12 cellular contexts compared by ENCODE assay signal in the genomic region with DNA sequence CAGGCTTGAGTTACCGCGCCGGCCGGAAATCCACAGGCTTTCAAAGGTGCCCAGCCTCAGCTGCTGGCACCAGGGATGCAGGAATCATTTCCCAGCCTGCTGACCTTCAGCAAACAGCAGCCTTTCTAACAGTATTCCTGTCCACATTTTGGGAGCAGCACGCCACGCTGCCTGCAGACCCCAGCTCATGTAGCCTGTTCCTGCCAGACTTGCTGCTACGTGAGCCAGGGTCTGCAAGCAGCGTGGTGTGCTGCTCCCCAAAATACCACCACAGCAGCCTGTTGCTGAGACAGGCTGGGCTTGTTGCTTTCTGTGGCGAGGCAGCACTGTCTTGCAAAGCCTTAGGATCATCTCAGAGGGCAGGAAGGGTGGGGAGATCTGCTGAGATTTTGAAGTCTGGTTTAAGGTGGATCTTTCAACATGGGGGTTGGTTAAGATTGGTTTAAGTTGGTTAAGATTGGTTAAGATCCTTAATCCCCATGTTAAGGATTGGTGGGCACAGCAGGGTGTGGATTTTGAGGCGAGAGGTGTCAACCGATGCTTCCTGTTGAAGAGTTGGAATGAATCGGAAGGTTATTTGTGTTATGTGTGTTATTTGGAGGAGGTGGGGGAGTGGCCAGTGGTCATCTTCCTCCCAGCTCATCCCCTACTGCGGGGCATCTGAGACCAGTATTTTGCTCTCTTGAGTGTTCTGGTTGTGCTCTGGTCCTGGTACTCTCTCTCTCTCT. TPM values are rescaled to one million over a fixed set of nuclear protein-coding genes. Genes with fewer than 3 reads are reported as not detected.
DNase-seq lines count a peak whose midpoint lies in the region; ATAC-seq and TF ChIP-seq lines count a peak whose summit lies in the region.
"Had no signal": no experiment of that assay in that cellular context is flagged by ENCODE, and none has a peak within 500 bp of the region (broad histone marks: within the 10 kb centered on the region; RNA-seq: fewer than 3 reads in every experiment).

No MANE protein-coding gene starts in this region.

- WGBS in endodermal cell (ENCODE audit: insufficient coverage in 1 of 2, insufficient read length in 1 of 2), 2 experiments, result 51 to 64% methylated on average over 4 to 13 of the region's 13 CpGs
- 40 to 52% (median 41%) methylated on average over 13 of the region's 13 CpGs for WGBS in ovary, 3 donors

- H3K27ac ChIP-seq in AG04450 (ENCODE audit: low read depth, low read length), result no peak overlapping the region
- H3K27ac ChIP-seq in endodermal cell (ENCODE audit: low read depth, low read length), result no peak overlapping the region
- no peak overlapping the region for H3K27ac ChIP-seq in ovary
- H3K27ac ChIP-seq: epithelial cell of prostate, parathyroid adenoma had no signal

- no peaks in the 10 kb centered on the region for H3K9me3 Mint-ChIP-seq in endodermal cell
- H3K9me3 Mint-ChIP-seq: CD4-positive, CD25-positive, alpha-beta regulatory T cell had no signal

- no peak for DNase-seq in AG04450 (ENCODE audit: low read depth, low spot score)
- DNase-seq in NT2/D1 (ENCODE audit: low read depth, low spot score), result peak; percentile 27
- DNase-seq in endodermal cell, result peak; percentile 78
- no peak for DNase-seq in ovary
- no peak for DNase-seq in germinal center (ENCODE audit: low spot score)
- no peak for DNase-seq in T-helper 1 cell
- DNase-seq in stimulated activated CD4-positive, alpha-beta T cell treated with anti-CD3 and anti-CD28 coated beads, Interleukin-4, amount 100 ng/mL, for 24 hours, result no peak
- DNase-seq: NCI-H187 had no signal

- TF ChIP-seq EP300 in ovary (IDR thresholded peaks at IDR 0.05), result no peak

- 0 out of 2 replicates have a peak overlapping the region, but pooled peaks have one; percentile 17 for H3K4me3 ChIP-seq in AG04450 (ENCODE audit: low read depth, low read length)
- H3K4me3 ChIP-seq in NT2/D1 (ENCODE audit: insufficient read length, low read depth), result peak overlapping the region; percentile 8
- no peak overlapping the region for H3K4me3 ChIP-seq in endodermal cell (ENCODE audit: low read length)
- peak overlapping the region; percentile 21 for H3K4me3 ChIP-seq in ovary

- H3K4me3 Mint-ChIP-seq in endodermal cell, result peak overlapping the region; percentile 47
- H3K4me3 Mint-ChIP-seq: CD4-positive, CD25-positive, alpha-beta regulatory T cell had no signal

- H3K27ac Mint-ChIP-seq in endodermal cell, result peak overlapping the region; percentile 66
- H3K27ac Mint-ChIP-seq: CD4-positive, CD25-positive, alpha-beta regulatory T cell had no signal

- CTCF ChIA-PET in AG04450 (lab: Charles Lee), result interaction anchor here (0.6 to 2.4 kb wide), 31 partner anchors 14 to 585 kb away, joined by 3 to 22 read pairs (median 6); a partner anchor contains a TSS

- H3K36me3 ChIP-seq in NT2/D1 (ENCODE audit: insufficient read depth, insufficient read length, low read length) (no peaks in the 10 kb centered on the region), endodermal cell (ENCODE audit: control insufficient read depth, insufficient read depth, low read length) (no peaks in the 10 kb centered on the region), ovary (no peaks in the 10 kb centered on the region)

- H3K9ac ChIP-seq in NT2/D1 (ENCODE audit: insufficient read length, low read depth) (peak overlapping the region; percentile 73), endodermal cell (ENCODE audit: extremely low read depth, low read length, poor library complexity, severe bottlenecking) (no peak overlapping the region)
- H3K9ac ChIP-seq: parathyroid adenoma had no signal

- TF ChIP-seq CTCF in AG04450 (IDR thresholded peaks at IDR 0.05; ENCODE audit: low read depth, low read length) (no peak), endodermal cell (conservative IDR thresholded peaks at IDR 0.05) (no peak), ovary (IDR thresholded peaks at IDR 0.05) (no peak)

- H3K36me3 Mint-ChIP-seq in endodermal cell (ENCODE audit: low read depth), result peaks cover 6% of the 10 kb centered on the region

- peaks cover 8% of the 10 kb centered on the region; the same call in 1 of the 2 replicates for H3K9me3 ChIP-seq in AG04450 (ENCODE audit: control insufficient read depth, insufficient read depth, low read length)
- H3K9me3 ChIP-seq in NT2/D1 (ENCODE audit: insufficient read depth, low read length), result no peaks in the 10 kb centered on the region
- no peaks in the 10 kb centered on the region for H3K9me3 ChIP-seq in endodermal cell (ENCODE audit: control insufficient read depth, low read length)
- no peaks in the 10 kb centered on the region for H3K9me3 ChIP-seq in ovary

- POLR2A ChIA-PET in AG04450 (lab: Yijun Ruan, JAX), result interaction anchor here (0.6 kb wide), 1 partner anchor 122 kb away, joined by 8 read pairs; no protein-coding TSS in a partner anchor

- H3K4me1 ChIP-seq in NT2/D1 (ENCODE audit: insufficient read depth, insufficient read length), result peaks cover 27% of the 10 kb centered on the region
- peaks cover 3% of the 10 kb centered on the region for H3K4me1 ChIP-seq in endodermal cell (ENCODE audit: control insufficient read depth, insufficient read depth, low read length)
- peaks cover under 1% of the 10 kb centered on the region for H3K4me1 ChIP-seq in ovary (ENCODE audit: insufficient read depth)

- H3K27me3 ChIP-seq in AG04450 (ENCODE audit: control insufficient read depth, insufficient read depth, low read length) (peaks cover 16% of the 10 kb centered on the region), NT2/D1 (ENCODE audit: insufficient read depth, insufficient read length) (peaks cover 3% of the 10 kb centered on the region), endodermal cell (ENCODE audit: control insufficient read depth, insufficient read depth, low read length, poor library complexity, severe bottlenecking) (peaks cover 30% of the 10 kb centered on the region), ovary (no peaks in the 10 kb centered on the region)

- H3K27me3 Mint-ChIP-seq in endodermal cell (ENCODE audit: insufficient read depth), result peaks cover 23% of the 10 kb centered on the region
- H3K27me3 Mint-ChIP-seq: CD4-positive, CD25-positive, alpha-beta regulatory T cell had no signal

- intact Hi-C loops in ovary (cut with DNase I), result loop anchor here in 3 of 4 donors (5.0 to 10.0 kb wide), 3 partner anchors 120 to 768 kb away; no protein-coding TSS in a partner anchor

- TF ChIP-seq POLR2A in ovary (IDR thresholded peaks at IDR 0.05), result no peak

- no peak for ATAC-seq in HG02840 (IDR thresholded peaks at IDR 0.05; ENCODE audit: low FRiP score, unreplicated experiment)

- H3K4me1 Mint-ChIP-seq in endodermal cell, result peaks cover 10% of the 10 kb centered on the region

RNA-seq across cellular contexts. Expression of a gene that starts 12.9 kb away (rescaled TPM):
- polyA plus RNA-seq in AG04450 (2011; rRNA removed), result 0.06 and 0.21 TPM in 2 replicates
- polyA minus RNA-seq in AG04450 (2011; rRNA and poly(A)+ RNA removed), result 0.26 TPM in 1 of 2 replicates, not detected in the other
- 10 to 100 TPM; 27.1 to 56.6 TPM for total RNA-seq in endodermal cell
- polyA plus RNA-seq in endodermal cell (2013, experiment 1 of 2), result 4.1 TPM
- polyA plus RNA-seq in endodermal cell (2013, experiment 2 of 2), result 2.5 TPM
- total RNA-seq in ovary, result 10 to 100 TPM in 3 of 7 donors, 1 to 10 TPM in 4; 7.5 to 32.7 (median 9.3) TPM
- 1 to 10 TPM; 1.3 to 6.7 TPM for polyA plus RNA-seq in ovary

Comparison
In these comparisons a context has a peak if more than half of its experiments do, and no peak if none do; other contexts are left out.
1. DNase-seq: peak in NT2/D1 (single experiment) and endodermal cell (single experiment); none in AG04450 (single experiment), ovary (0 of 5), germinal center (single experiment), T-helper 1 cell (0 of 5) and stimulated activated CD4-positive, alpha-beta T cell treated with anti-CD3 and anti-CD28 coated beads, Interleukin-4, amount 100 ng/mL, for 24 hours (single experiment).